ENCODE assay signal across 17 cellular contexts in the genomic region with DNA sequence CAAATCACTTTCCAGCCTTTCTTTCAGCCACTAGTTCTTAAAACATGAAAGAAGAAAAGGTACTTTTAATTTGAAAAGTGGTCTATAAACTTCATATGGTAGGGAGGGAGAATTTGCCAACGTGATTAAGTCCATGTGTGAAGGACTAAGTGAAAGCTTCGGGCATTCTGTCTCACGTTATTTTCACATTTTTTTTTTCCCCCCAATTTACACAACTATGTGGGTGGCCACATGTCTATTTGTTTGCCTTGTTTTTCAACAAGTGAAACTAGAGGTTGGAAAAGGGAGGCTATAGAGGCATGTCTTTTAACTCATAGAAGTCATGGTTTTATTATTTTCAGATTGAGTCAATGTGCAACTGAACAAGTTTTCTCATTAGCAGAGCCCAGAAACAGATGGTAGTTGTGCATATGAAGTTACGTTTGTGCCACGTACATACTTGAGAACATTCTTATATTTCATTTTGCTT.
A peak's percentile ranks its signal among the peaks of the same experiment; 100 is the strongest.
DNase-seq lines count a peak whose midpoint lies in the region; ATAC-seq and TF ChIP-seq lines count a peak whose summit lies in the region.
"Had no signal": no experiment of that assay in that cellular context is flagged by ENCODE, and none has a peak within 500 bp of the region (broad histone marks: within the 10 kb centered on the region; RNA-seq: fewer than 3 reads in every experiment).

No MANE protein-coding gene starts in this region.

- no peaks in the 10 kb centered on the region for H4K20me1 ChIP-seq in H9 (ENCODE audit: control insufficient read depth, insufficient read depth, insufficient read length)

- H3K4me2 ChIP-seq in H9 (ENCODE audit: insufficient read depth, insufficient read length, low read length) = no peak overlapping the region

- no peaks in the 10 kb centered on the region for H3K27me3 Mint-ChIP-seq in H9 (ENCODE audit: low read depth)

- H4K91ac ChIP-seq in H9 (ENCODE audit: insufficient read length, low read depth, low read length) = no peak overlapping the region

- no peaks in the 10 kb centered on the region for H3K9me3 Mint-ChIP-seq in H9
- H3K9me3 Mint-ChIP-seq: HFFc6 had no signal

- no peak overlapping the region for H2BK120ac ChIP-seq in H9 (ENCODE audit: low read depth, low read length, poor library complexity, severe bottlenecking)

- no peak overlapping the region for H3K23ac ChIP-seq in H9 (ENCODE audit: insufficient read length, low read depth, low read length)

- no peak overlapping the region for H3K18ac ChIP-seq in H9 (ENCODE audit: insufficient read length, low read depth, low read length)

- H3K79me2 ChIP-seq in H9 (ENCODE audit: insufficient read depth, low read length) = no peaks in the 10 kb centered on the region

- H3K27me3 ChIP-seq in H9 (ENCODE audit: insufficient read depth, low read length) = no peaks in the 10 kb centered on the region
- H3K27me3 ChIP-seq: SJSA1 had no signal

- no peak overlapping the region for H3K14ac ChIP-seq in H9 (ENCODE audit: insufficient read depth, low read length)

- H2BK20ac ChIP-seq in H9 (ENCODE audit: low read depth, low read length, poor library complexity, severe bottlenecking) = no peak overlapping the region

- H2BK15ac ChIP-seq in H9 (ENCODE audit: low read depth, low read length) = no peak overlapping the region

- H3K4me3 Mint-ChIP-seq in H9 = no peak overlapping the region
- H3K4me3 Mint-ChIP-seq: HFFc6 had no signal

- DNase-seq in AG10803 (ENCODE audit: low read depth) (peak; percentile 70), RPMI7951 (ENCODE audit: low read depth) (peak; percentile 45), fibroblast of peridontal ligament (ENCODE audit: extremely low read depth) (peak; percentile 58), T-helper 9 cell (no peak), H9 (no peak), NCI-H2107 (lab: John Stamatoyannopoulos, UW) (no peak)
- no peak for DNase-seq in activated T-cell treated with anti-CD3 and anti-CD28 coated beads, Interleukin-2, amount 50 U/mL, for 48 hours
- DNase-seq: DND-41, Karpas-422, NCI-H2081 treated with DMSO at 0.1 percent for 48 hours, NCI-H2227 treated with DMSO at 0.1 percent for 48 hours, NCI-H82, PC-3 had no signal

- H3K9ac ChIP-seq in H9 (ENCODE audit: extremely low read depth, insufficient read length, low read length) = no peak overlapping the region

- WGBS in H9 (ENCODE audit: extremely low coverage, insufficient read length, low lambda C conversion rate) = no CpG with 5 or more reads among the region's 5 CpGs

- no peak overlapping the region for H3K4ac ChIP-seq in H9 (ENCODE audit: low read depth, low read length)

- no peak overlapping the region for H2AFZ ChIP-seq in H9 (ENCODE audit: low read length)

- no peak overlapping the region for H3K56ac ChIP-seq in H9 (ENCODE audit: insufficient read length, low read depth, low read length)

- peak; percentile 38 for ATAC-seq in GM21786 (IDR thresholded peaks at IDR 0.05; ENCODE audit: unreplicated experiment)

- no peak overlapping the region for H3K27ac Mint-ChIP-seq in H9

- no peaks in the 10 kb centered on the region for H3K4me1 ChIP-seq in H9 (ENCODE audit: insufficient read depth, low read length)

- H3K4me3 ChIP-seq in AG10803 (ENCODE audit: low read length) = no peak overlapping the region
- H3K4me3 ChIP-seq: SJSA1 had no signal

- peaks cover 4 to 11% of the 10 kb centered on the region in 2 experiments; a peak in 3 of 4 replicates for H3K4me1 Mint-ChIP-seq in H9

- H2BK12ac ChIP-seq in H9 (ENCODE audit: insufficient read length, low read depth, low read length) = no peak overlapping the region

- no peak overlapping the region for H4K5ac ChIP-seq in H9 (ENCODE audit: insufficient read length, low read depth, low read length)

- no peak overlapping the region for H2AK5ac ChIP-seq in H9 (ENCODE audit: insufficient read length, low read length)

- TF ChIP-seq CTCF in AG10803 (conservative IDR thresholded peaks at IDR 0.05; ENCODE audit: low read length) (no peak), H9 (conservative IDR thresholded peaks at IDR 0.05) (no peak)

- no peaks in the 10 kb centered on the region for H3K36me3 Mint-ChIP-seq in H9 (ENCODE audit: insufficient read depth in 1 of 3, low read depth in 3 of 3)

- H3K9me3 ChIP-seq in H9 (ENCODE audit: control insufficient read depth, low read depth, low read length) = no peaks in the 10 kb centered on the region
- H3K9me3 ChIP-seq: SJSA1 had no signal

- H3K23me2 ChIP-seq in H9 (ENCODE audit: insufficient read length, low read depth, low read length, poor library complexity, severe bottlenecking) = no peaks in the 10 kb centered on the region

- H4K8ac ChIP-seq in H9 (replicated peaks; ENCODE audit: insufficient read length, low read depth, low read length) = no peak overlapping the region

- no peak overlapping the region for H2BK5ac ChIP-seq in H9 (ENCODE audit: insufficient read length, low read length)

- no peak overlapping the region for H3K27ac ChIP-seq in H9 (ENCODE audit: insufficient read length, low read depth, low read length)
- H3K27ac ChIP-seq: C4-2B, SJSA1 had no signal

- H3K79me1 ChIP-seq in H9 (ENCODE audit: insufficient read depth, low read depth, low read length, poor library complexity, severe bottlenecking) = no peaks in the 10 kb centered on the region

- no peak overlapping the region for H3T11ph ChIP-seq in H9 (ENCODE audit: low read length)

Comparison
In these comparisons a context has a peak if more than half of its experiments do, and no peak if none do; other contexts are left out.
1. DNase-seq: peak in AG10803 (single experiment), RPMI7951 (single experiment) and fibroblast of peridontal ligament (single experiment); none in activated T-cell treated with anti-CD3 and anti-CD28 coated beads, Interleukin-2, amount 50 U/mL, for 48 hours (0 of 2), T-helper 9 cell (single experiment), H9 (single experiment) and NCI-H2107 (single experiment).